Comparison of ENCODE assay signal across 10 cellular contexts in genomic region chr2:33620-34019, GRCh38. TPM values are rescaled to one million over a fixed set of nuclear protein-coding genes. Genes with fewer than 3 reads are reported as not detected.
DNase-seq lines count a peak whose midpoint lies in the region; ATAC-seq, FAIRE-seq and TF ChIP-seq lines count a peak whose summit lies in the region.
"Had no signal": no experiment of that assay in that cellular context is flagged by ENCODE, and none has a peak within 500 bp of the region (broad histone marks: within the 10 kb centered on the region; RNA-seq: fewer than 3 reads in every experiment).

No MANE protein-coding gene starts in this region.

- intact Hi-C loops in K562 (cut with micrococcal nuclease) = no loop called here

- no peak for TF ChIP-seq RAD21 in K562 (CRISPR knock-in tag; conservative IDR thresholded peaks at IDR 0.05 in 1 of 2, IDR thresholded peaks at IDR 0.05 in 1 of 2)

- H3F3A ChIP-seq in GM23338 (replicated peaks; ENCODE audit: low read depth) = no peaks in the 10 kb centered on the region

- H3K4me3 ChIP-seq in K562 (no peak overlapping the region), right atrium auricular region (no peak overlapping the region), GM23338 (no peak overlapping the region)

- no peak overlapping the region for H3K4me3 Mint-ChIP-seq in GM23338

- 0% methylated on average over 7 of the region's 7 CpGs for WGBS in K562 (ENCODE audit: insufficient coverage, low coverage, missing lambda C conversion rate)

- H3K9me3 ChIP-seq in K562 (replicated peaks; ENCODE audit: control insufficient read depth, insufficient read depth, low read depth, low read length) (no peaks in the 10 kb centered on the region), right atrium auricular region (no peaks in the 10 kb centered on the region)

- no peak for FAIRE-seq in K562 (lab: Jason Lieb, UNC)

- peak overlapping the region; percentile 4; the same call in 1 of the 2 replicates for H3K4me2 ChIP-seq in K562 (ENCODE audit: insufficient read depth, low read length)
- H3K4me2 ChIP-seq in GM23338 = no peak overlapping the region

- ATAC-seq in GM19452 (IDR thresholded peaks at IDR 0.05; ENCODE audit: unreplicated experiment) = peak; percentile 62
- peak; percentile 70 for ATAC-seq in K562
- ATAC-seq in HG03097 (IDR thresholded peaks at IDR 0.05; ENCODE audit: low FRiP score, unreplicated experiment) = no peak
- no peak for ATAC-seq in GM23338

- H3K27me3 ChIP-seq in K562 (ENCODE audit: control insufficient read depth in 2 of 2, insufficient read depth in 2 of 2, low read length in 2 of 2) (no peaks in the 10 kb centered on the region; a peak in 3 of 5 replicates), right atrium auricular region (no peaks in the 10 kb centered on the region), GM23338 (ENCODE audit: insufficient read depth) (no peaks in the 10 kb centered on the region)

- H4K20me1 ChIP-seq in K562 (replicated peaks; ENCODE audit: control insufficient read depth, insufficient read depth, low read length) (no peaks in the 10 kb centered on the region), GM23338 (replicated peaks; ENCODE audit: insufficient read depth) (no peaks in the 10 kb centered on the region)

- POLR2A ChIA-PET in K562 (lab: Yijun Ruan, JAX) = interaction anchor here (0.7 kb wide), 1 partner anchor 21 kb away, joined by 3 read pairs; no protein-coding TSS in a partner anchor

- no peak for TF ChIP-seq POLR2A in K562 (conservative IDR thresholded peaks at IDR 0.05)

- no peak overlapping the region; the same call in 1 of the 2 replicates for H2AFZ ChIP-seq in K562 (ENCODE audit: low read depth, low read length)
- no peak overlapping the region for H2AFZ ChIP-seq in GM23338

- peaks cover 4% of the 10 kb centered on the region for H3K27me3 Mint-ChIP-seq in GM23338 (ENCODE audit: insufficient read depth, low read depth, poor library complexity)

- H3K27ac ChIP-seq in K562 (ENCODE audit: extremely low read depth, low read depth, low read length) (no peak overlapping the region), right atrium auricular region (no peak overlapping the region), GM23338 (ENCODE audit: low read depth) (no peak overlapping the region)

- peaks cover 6% of the 10 kb centered on the region for H3K4me1 Mint-ChIP-seq in GM23338

- H3K9me1 ChIP-seq in K562 (ENCODE audit: control insufficient read depth, insufficient read depth, low read length) = no peaks in the 10 kb centered on the region

- H3K36me3 ChIP-seq in K562 (ENCODE audit: control insufficient read depth, insufficient read depth, low read length) = no peaks in the 10 kb centered on the region
- no peaks in the 10 kb centered on the region for H3K36me3 ChIP-seq in right atrium auricular region
- H3K36me3 ChIP-seq in GM23338 (ENCODE audit: insufficient read depth) = peaks cover 14% of the 10 kb centered on the region; the same call in 1 of the 2 replicates

- H3K36me3 Mint-ChIP-seq in GM23338 (ENCODE audit: low read depth) = peaks cover 21% of the 10 kb centered on the region

- H3K9me3 Mint-ChIP-seq in GM23338 = no peaks in the 10 kb centered on the region

- H3K9me2 ChIP-seq in GM23338 (ENCODE audit: insufficient read depth) = 0 out of 2 replicates have a peak, but pooled peaks cover 3% of the 10 kb centered on the region

- H3K79me2 ChIP-seq in K562 (ENCODE audit: control insufficient read depth, insufficient read depth, low read length) (no peaks in the 10 kb centered on the region), GM23338 (replicated peaks; ENCODE audit: insufficient read depth) (no peaks in the 10 kb centered on the region)

- CTCF ChIA-PET in K562 (lab: Yijun Ruan, JAX; ENCODE audit: low intra/inter-chr PET ratio) = no interaction called here

- DNase-seq in activated CD4-positive, alpha-beta T cell treated with anti-CD3 and anti-CD28 coated beads for 1 hour = peak; percentile 36
- no peak for DNase-seq in K562 (ENCODE audit: extremely low read depth in 1 of 4, low spot score in 3 of 4)
- peak; percentile 34 to 43 (median 42) for DNase-seq in stimulated activated CD4-positive, alpha-beta T cell treated with anti-CD3 and anti-CD28 coated beads, Interleukin-12 subunit alpha, Interleukin-12 subunit beta, amount 100 ng/mL, for 48 hours (ENCODE audit: low read depth in 2 of 3, low spot score in 1 of 3)
- DNase-seq in right atrium auricular region (ENCODE audit: low spot score) = no peak
- DNase-seq in germinal center (ENCODE audit: low spot score) = no peak
- DNase-seq in GM23338 (ENCODE audit: low spot score) = no peak
- DNase-seq: DMS 273 treated with DMSO at 0.1 percent for 48 hours, SHP77 treated with DMSO at 0.1 percent for 48 hours had no signal

- no TSS peak for BruUV-seq in K562 (replicated peaks; lab: Mats Ljungman, UMichigan)

- TF ChIP-seq EP300 in K562 (IDR thresholded peaks at IDR 0.05; ENCODE audit: low read length) = no peak

- H3K27ac Mint-ChIP-seq in GM23338 = no peak overlapping the region

- H3K9ac ChIP-seq in K562 (ENCODE audit: insufficient read depth in 1 of 2, low read depth in 2 of 2, low read length in 2 of 2) = no peak overlapping the region

- in situ Hi-C loops in K562 (cut with MboI) = no loop called here

- no peak for TF ChIP-seq CTCF in K562 (IDR thresholded peaks at IDR 0.05 in 2 of 3, conservative IDR thresholded peaks at IDR 0.05 in 1 of 3; ENCODE audit: insufficient read depth in 2 of 3, low read depth in 1 of 3, low read length in 3 of 3)
- TF ChIP-seq CTCF in right atrium auricular region (IDR thresholded peaks at IDR 0.05) = no peak
- TF ChIP-seq CTCF in GM23338 (conservative IDR thresholded peaks at IDR 0.05; ENCODE audit: low read depth in 2 of 2) = no peak

- H3K4me1 ChIP-seq in K562 (replicated peaks in 1 of 2; ENCODE audit: control insufficient read depth in 2 of 2, insufficient read depth in 2 of 2, low read length in 2 of 2) = 0 out of 5 replicates have a peak, but pooled peaks cover 0 to 2% of the 10 kb centered on the region in 2 experiments
- no peaks in the 10 kb centered on the region for H3K4me1 ChIP-seq in right atrium auricular region
- no peaks in the 10 kb centered on the region for H3K4me1 ChIP-seq in GM23338 (ENCODE audit: insufficient read depth)

TF ChIP-seq in K562, 482 proteins besides CTCF, POLR2A, EP300 and RAD21:
- TF ChIP-seq ZBTB9 (CRISPR knock-in tag; IDR thresholded peaks at IDR 0.05) (no peak), NFE2 (IDR thresholded peaks at IDR 0.05; ENCODE audit: low read depth) (peak; percentile 47; the same call in 1 of the 2 replicates), ADNP (tag; IDR thresholded peaks at IDR 0.05) (no peak), SNAPC5 (CRISPR knock-in tag; IDR thresholded peaks at IDR 0.05) (no peak)

TF ChIP-seq in GM23338, 12 proteins besides CTCF, POLR2A, EP300 and RAD21:
- TF ChIP-seq EZH2 (IDR thresholded peaks at IDR 0.05; ENCODE audit: low read depth, unreplicated experiment) (no peak), ZNF331 (CRISPR knock-in tag; IDR thresholded peaks at IDR 0.05; ENCODE audit: low read depth) (no peak), REST (IDR thresholded peaks at IDR 0.05; ENCODE audit: unreplicated experiment) (no peak)

RNA-seq across cellular contexts. Expression of gene FAM110C, which starts 12.7 kb away (rescaled TPM):
- not detected in 2 replicates for total RNA-seq in K562 (2011; cell fraction: chromatin; rRNA removed; ENCODE audit: low replicate concordance)
- not detected in 2 replicates for total RNA-seq in K562 (2011; cell fraction: nucleolus; rRNA removed)
- not detected in 2 replicates for total RNA-seq in K562 (2011; cell fraction: nucleoplasm; rRNA removed)
- total RNA-seq in K562 (2014; rRNA removed) = not detected in 2 replicates
- total RNA-seq in K562 (2014; rRNA removed; fragmentation: Illumina TruSeq; extraction: Trizol) = not detected in 2 replicates
- not detected in 2 replicates for total RNA-seq in K562 (2015; rRNA removed; fragmentation: Illumina TruSeq; extraction: Trizol)
- 0.04 TPM in 1 of 2 replicates, not detected in the other for total RNA-seq in K562 (2021)
- not detected in 2 replicates for polyA plus RNA-seq in K562 (2011; rRNA removed)
- not detected in 2 replicates for polyA plus RNA-seq in K562 (2011; cell fraction: cytosol; rRNA removed)
- not detected in 2 replicates for polyA plus RNA-seq in K562 (2011; cell fraction: nucleus; rRNA removed)
- not detected in 2 replicates for polyA plus RNA-seq in K562 (2012)
- not detected in 2 replicates for polyA plus RNA-seq in K562 (2014; fragmentation: Illumina TruSeq; extraction: Trizol)
- not detected for polyA plus RNA-seq in K562 (2014; fragmentation: Nextera tagmentation; extraction: Ambion mirVana)
- polyA plus RNA-seq in K562 (2014; rRNA removed) = not detected in 2 replicates
- not detected in 2 replicates for polyA minus RNA-seq in K562 (2011; rRNA and poly(A)+ RNA removed)
- polyA minus RNA-seq in K562 (2011; cell fraction: cytosol; rRNA and poly(A)+ RNA removed) = not detected in 2 replicates
- not detected in 2 replicates for polyA minus RNA-seq in K562 (2011; cell fraction: nucleus; rRNA and poly(A)+ RNA removed)
- 10 to 100 TPM in 1 of 2 donors, 1 to 10 TPM in 1; 8.3 to 12.4 TPM for total RNA-seq in right atrium auricular region
- total RNA-seq in GM23338 (2014; rRNA removed; shearing (Covaris generic)) = 20.9 and 24.8 TPM in 2 replicates
- 7.9 and 9.7 TPM in 2 replicates for polyA plus RNA-seq in GM23338 (2016; fragmentation: Nextera tagmentation; extraction: Ambion mirVana)

Comparison
In these comparisons a context has a peak if more than half of its experiments do, and no peak if none do; other contexts are left out.
1. ATAC-seq: peak in GM19452 (single experiment) and K562 (single experiment); none in HG03097 (single experiment) and GM23338 (single experiment).
2. DNase-seq: peak in activated CD4-positive, alpha-beta T cell treated with anti-CD3 and anti-CD28 coated beads for 1 hour (single experiment) and stimulated activated CD4-positive, alpha-beta T cell treated with anti-CD3 and anti-CD28 coated beads, Interleukin-12 subunit alpha, Interleukin-12 subunit beta, amount 100 ng/mL, for 48 hours (3 of 3); none in K562 (0 of 4), right atrium auricular region (single experiment), germinal center (single experiment) and GM23338 (single experiment).
3. RNA of gene FAM110C, which starts 12.7 kb away (total RNA-seq): 20.9 to 24.8 TPM in GM23338 and 8.3 to 12.4 TPM in right atrium auricular region; 0.04 TPM in K562; every median in the first group is over 4 times any median in the second.